ENCODE assay signal across 8 cellular contexts in the genomic region with DNA sequence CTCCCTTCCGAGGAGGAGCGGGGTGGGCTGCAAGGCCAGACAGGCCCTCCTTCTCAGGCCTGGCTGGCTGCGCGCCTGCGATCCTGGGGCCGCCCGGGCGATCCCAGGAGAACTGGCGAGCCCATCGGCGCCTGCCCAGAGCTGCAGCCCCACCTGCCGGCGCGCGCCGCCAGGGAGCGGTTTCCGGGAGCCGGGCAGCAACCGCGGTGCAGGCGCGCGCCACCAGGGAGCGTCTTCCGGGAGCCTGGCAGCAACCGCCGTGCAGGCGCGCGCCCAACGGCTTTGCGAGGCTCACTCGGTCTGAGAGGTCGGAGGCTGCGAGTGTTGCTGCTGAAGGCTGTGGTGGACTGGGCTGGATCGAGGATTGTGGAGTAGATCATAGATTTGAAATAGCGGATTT.
DNase-seq lines count a peak whose midpoint lies in the region; ATAC-seq and TF ChIP-seq lines count a peak whose summit lies in the region.

No MANE protein-coding gene starts in this region.

- H3K9me3 ChIP-seq in iPS-18c (ENCODE audit: control insufficient read depth, insufficient read depth, low read length), result no peaks in the 10 kb centered on the region
- H3K9me3 ChIP-seq in CD4-positive, alpha-beta T cell (ENCODE audit: control insufficient read depth, low read length), result no peaks in the 10 kb centered on the region

- POLR2A ChIA-PET in CD4-positive, alpha-beta T cell (lab: Charles Lee), result no interaction called here

- peak; percentile 14 for DNase-seq in KG1 (lab: John Stamatoyannopoulos, UW)
- peak; percentile 4 for DNase-seq in activated naive CD8-positive, alpha-beta T cell treated with anti-CD3 and anti-CD28 coated beads, Interleukin-2, amount 50 U/mL, for 24 hours
- peak in 1 of 2 donors; percentile 15 for DNase-seq in stimulated activated naive CD8-positive, alpha-beta T cell treated with anti-CD3 and anti-CD28 coated beads, Interleukin-15, amount 100 ng/mL, for 72 hours
- no peak for DNase-seq in CD4-positive, alpha-beta T cell
- no peak for DNase-seq in stimulated activated CD4-positive, alpha-beta T cell treated with anti-CD3 and anti-CD28 coated beads, Interleukin-12 subunit alpha, Interleukin-12 subunit beta, amount 100 ng/mL, for 4 hours

- no peak overlapping the region for H3K27ac ChIP-seq in CD4-positive, alpha-beta T cell (ENCODE audit: low read depth, low read length)

- H3K4me3 Mint-ChIP-seq in activated naive CD8-positive, alpha-beta T cell treated with anti-CD3 and anti-CD28 coated beads, Interleukin-2, amount 50 U/mL, for 24 hours, result peak overlapping the region; percentile 8
- peak overlapping the region; percentile 29 to 47 for H3K4me3 Mint-ChIP-seq in stimulated activated naive CD8-positive, alpha-beta T cell treated with anti-CD3 and anti-CD28 coated beads, Interleukin-15, amount 100 ng/mL, for 72 hours
- no peak overlapping the region for H3K4me3 Mint-ChIP-seq in CD4-positive, alpha-beta T cell

- H3K9me3 Mint-ChIP-seq in activated naive CD8-positive, alpha-beta T cell treated with anti-CD3 and anti-CD28 coated beads, Interleukin-2, amount 50 U/mL, for 24 hours, result no peaks in the 10 kb centered on the region
- peaks cover 0 to 7% of the 10 kb centered on the region in 2 donors for H3K9me3 Mint-ChIP-seq in stimulated activated naive CD8-positive, alpha-beta T cell treated with anti-CD3 and anti-CD28 coated beads, Interleukin-15, amount 100 ng/mL, for 72 hours
- H3K9me3 Mint-ChIP-seq in CD4-positive, alpha-beta T cell, result no peaks in the 10 kb centered on the region

- H3K4me3 ChIP-seq in iPS-18c (ENCODE audit: insufficient read depth, low read depth, low read length), result peak overlapping the region; percentile 43

- peaks cover 2% of the 10 kb centered on the region for H3K27me3 Mint-ChIP-seq in activated naive CD8-positive, alpha-beta T cell treated with anti-CD3 and anti-CD28 coated beads, Interleukin-2, amount 50 U/mL, for 24 hours
- peaks cover 7% of the 10 kb centered on the region for H3K27me3 Mint-ChIP-seq in stimulated activated naive CD8-positive, alpha-beta T cell treated with anti-CD3 and anti-CD28 coated beads, Interleukin-15, amount 100 ng/mL, for 72 hours
- no peaks in the 10 kb centered on the region for H3K27me3 Mint-ChIP-seq in CD4-positive, alpha-beta T cell

- no peaks in the 10 kb centered on the region for H3K27me3 ChIP-seq in CD4-positive, alpha-beta T cell (ENCODE audit: control insufficient read depth, insufficient read depth, low read length)

- no peaks in the 10 kb centered on the region for H3K4me1 Mint-ChIP-seq in activated naive CD8-positive, alpha-beta T cell treated with anti-CD3 and anti-CD28 coated beads, Interleukin-2, amount 50 U/mL, for 24 hours
- H3K4me1 Mint-ChIP-seq in stimulated activated naive CD8-positive, alpha-beta T cell treated with anti-CD3 and anti-CD28 coated beads, Interleukin-15, amount 100 ng/mL, for 72 hours, result no peaks in the 10 kb centered on the region
- H3K4me1 Mint-ChIP-seq in CD4-positive, alpha-beta T cell (ENCODE audit: low read depth), result no peaks in the 10 kb centered on the region

- intact Hi-C loops in CD4-positive, alpha-beta T cell (cut with DNase I, micrococcal nuclease), result no loop called here

- CTCF ChIA-PET in CD4-positive, alpha-beta T cell (lab: Charles Lee), result no interaction called here

- H3K36me3 Mint-ChIP-seq in activated naive CD8-positive, alpha-beta T cell treated with anti-CD3 and anti-CD28 coated beads, Interleukin-2, amount 50 U/mL, for 24 hours (ENCODE audit: low read depth), result no peaks in the 10 kb centered on the region
- H3K36me3 Mint-ChIP-seq in CD4-positive, alpha-beta T cell (ENCODE audit: low read depth), result no peaks in the 10 kb centered on the region

- no peak overlapping the region for H3K27ac Mint-ChIP-seq in activated naive CD8-positive, alpha-beta T cell treated with anti-CD3 and anti-CD28 coated beads, Interleukin-2, amount 50 U/mL, for 24 hours
- H3K27ac Mint-ChIP-seq in stimulated activated naive CD8-positive, alpha-beta T cell treated with anti-CD3 and anti-CD28 coated beads, Interleukin-15, amount 100 ng/mL, for 72 hours, result no peak overlapping the region
- H3K27ac Mint-ChIP-seq in CD4-positive, alpha-beta T cell, result no peak overlapping the region

- TF ChIP-seq CTCF in CD4-positive, alpha-beta T cell (IDR thresholded peaks at IDR 0.05), result no peak

- peak; percentile 91 for ATAC-seq in GM18909 (IDR thresholded peaks at IDR 0.05; ENCODE audit: poor library complexity, unreplicated experiment)
- ATAC-seq in activated naive CD8-positive, alpha-beta T cell treated with anti-CD3 and anti-CD28 coated beads, Interleukin-2, amount 50 U/mL, for 24 hours, result no peak
- ATAC-seq in stimulated activated naive CD8-positive, alpha-beta T cell treated with anti-CD3 and anti-CD28 coated beads, Interleukin-15, amount 100 ng/mL, for 72 hours, result peak; percentile 57
- no peak for ATAC-seq in GM21576 (IDR thresholded peaks at IDR 0.05; ENCODE audit: unreplicated experiment)
- ATAC-seq in CD4-positive, alpha-beta T cell (ENCODE audit: poor library complexity), result no peak

Comparison
In these comparisons a context has a peak if more than half of its experiments do, and no peak if none do; other contexts are left out.
1. ATAC-seq: peak in GM18909 (single experiment) and stimulated activated naive CD8-positive, alpha-beta T cell treated with anti-CD3 and anti-CD28 coated beads, Interleukin-15, amount 100 ng/mL, for 72 hours (single experiment); none in activated naive CD8-positive, alpha-beta T cell treated with anti-CD3 and anti-CD28 coated beads, Interleukin-2, amount 50 U/mL, for 24 hours (single experiment), GM21576 (single experiment) and CD4-positive, alpha-beta T cell (single experiment).
2. DNase-seq: peak in KG1 (single experiment) and activated naive CD8-positive, alpha-beta T cell treated with anti-CD3 and anti-CD28 coated beads, Interleukin-2, amount 50 U/mL, for 24 hours (single experiment); none in CD4-positive, alpha-beta T cell (0 of 10) and stimulated activated CD4-positive, alpha-beta T cell treated with anti-CD3 and anti-CD28 coated beads, Interleukin-12 subunit alpha, Interleukin-12 subunit beta, amount 100 ng/mL, for 4 hours (single experiment).